21 cellular contexts compared by ENCODE assay signal in the genomic region with DNA sequence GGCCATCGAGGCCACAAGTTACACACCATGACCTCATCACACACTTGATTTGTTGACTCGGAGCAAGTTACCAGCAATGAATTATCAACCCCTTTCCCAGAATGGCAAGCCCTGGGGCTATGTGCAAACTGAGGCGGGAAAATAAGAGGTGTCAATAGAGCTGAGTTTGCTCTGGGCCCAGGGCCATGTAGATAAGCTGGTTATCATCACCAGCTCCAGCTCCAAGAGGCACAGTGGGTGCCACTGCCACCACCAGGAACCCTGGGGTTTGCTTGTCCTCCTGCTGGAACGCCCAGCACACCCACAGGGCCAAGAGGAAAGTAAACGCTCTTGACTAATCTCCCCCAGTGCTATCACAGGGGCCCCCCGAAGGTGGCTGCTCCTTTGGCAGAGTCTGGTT. TPM values are rescaled to one million over a fixed set of nuclear protein-coding genes. Genes with fewer than 3 reads are reported as not detected.
DNase-seq lines count a peak whose midpoint lies in the region; ATAC-seq and TF ChIP-seq lines count a peak whose summit lies in the region.
"Had no signal": no experiment of that assay in that cellular context is flagged by ENCODE, and none has a peak within 500 bp of the region (broad histone marks: within the 10 kb centered on the region; RNA-seq: fewer than 3 reads in every experiment).

No MANE protein-coding gene starts in this region.

- no peaks in the 10 kb centered on the region for H3K36me3 Mint-ChIP-seq in neural progenitor cell
- H3K36me3 Mint-ChIP-seq: CD4-positive, alpha-beta memory T cell had no signal

- no peak overlapping the region for H3K9ac ChIP-seq in neural progenitor cell
- H3K9ac ChIP-seq: SK-N-SH had no signal

- no peaks in the 10 kb centered on the region for H3K4me1 ChIP-seq in neural progenitor cell
- no peaks in the 10 kb centered on the region for H3K4me1 ChIP-seq in Peyer's patch

- no peaks in the 10 kb centered on the region for H3K27me3 ChIP-seq in neural progenitor cell
- H3K27me3 ChIP-seq in Peyer's patch, result no peaks in the 10 kb centered on the region
- peaks cover 3% of the 10 kb centered on the region for H3K27me3 ChIP-seq in MG63

- H2AFZ ChIP-seq in neural progenitor cell (replicated peaks), result no peak overlapping the region

- TF ChIP-seq CTCF in GM20000 (IDR thresholded peaks at IDR 0.05; ENCODE audit: extremely low read depth, missing control alignments), result no peak
- no peak for TF ChIP-seq CTCF in neural progenitor cell (IDR thresholded peaks at IDR 0.05)
- TF ChIP-seq CTCF in Peyer's patch (IDR thresholded peaks at IDR 0.05), result no peak

- DNase-seq in COLO668 (lab: John Stamatoyannopoulos, UW; ENCODE audit: unreplicated experiment) (peak; percentile 42), GM20000 (ENCODE audit: low spot score) (peak; percentile 1), NCI-H345 treated with DMSO at 0.1 percent for 48 hours (lab: John Stamatoyannopoulos, UW; ENCODE audit: unreplicated experiment) (peak; percentile 7), neural progenitor cell (ENCODE audit: low spot score) (no peak), Peyer's patch (no peak), MG63 (no peak)
- DNase-seq: C1 segment of cervical spinal cord; CD4-positive, alpha-beta memory T cell; NCI-H1105 treated with DMSO at 0.1 percent for 48 hours; NCI-H187; NCI-H2107; SK-N-SH; SW 1271 had no signal

- peaks cover 3% of the 10 kb centered on the region for H3K9me3 Mint-ChIP-seq in neural progenitor cell

- TF ChIP-seq POLR2A in Peyer's patch (IDR thresholded peaks at IDR 0.05), result no peak

- peaks cover 2% of the 10 kb centered on the region for H3K27me3 Mint-ChIP-seq in neural progenitor cell (ENCODE audit: insufficient read depth, low read depth)

- no peak overlapping the region for H3K27ac Mint-ChIP-seq in neural progenitor cell

- H3F3A ChIP-seq in neural progenitor cell (ENCODE audit: low read depth), result no peaks in the 10 kb centered on the region

- H3K4me3 ChIP-seq in neural progenitor cell, result no peak overlapping the region
- no peak overlapping the region for H3K4me3 ChIP-seq in Peyer's patch
- H3K4me3 ChIP-seq in MG63, result no peak overlapping the region
- H3K4me3 ChIP-seq: GM12878 had no signal

- H3K36me3 ChIP-seq in neural progenitor cell (no peaks in the 10 kb centered on the region), Peyer's patch (no peaks in the 10 kb centered on the region), MG63 (no peaks in the 10 kb centered on the region)

- H3K4me2 ChIP-seq in neural progenitor cell, result no peak overlapping the region
- H3K4me2 ChIP-seq: SK-N-SH had no signal

- peaks cover 3% of the 10 kb centered on the region for H3K4me1 Mint-ChIP-seq in neural progenitor cell

- peak overlapping the region; percentile 67 for H3K4me3 Mint-ChIP-seq in neural progenitor cell
- H3K4me3 Mint-ChIP-seq: CD4-positive, alpha-beta memory T cell had no signal

- H3K9me3 ChIP-seq in neural progenitor cell (ENCODE audit: low read depth), result no peaks in the 10 kb centered on the region
- no peaks in the 10 kb centered on the region for H3K9me3 ChIP-seq in Peyer's patch
- no peaks in the 10 kb centered on the region for H3K9me3 ChIP-seq in MG63
- H3K9me3 ChIP-seq: SK-N-SH had no signal

- no peak overlapping the region for H3K27ac ChIP-seq in neural progenitor cell
- no peak overlapping the region for H3K27ac ChIP-seq in Peyer's patch

- ATAC-seq in GM18909 (IDR thresholded peaks at IDR 0.05; ENCODE audit: poor library complexity, unreplicated experiment) (no peak), HG03469 (IDR thresholded peaks at IDR 0.05; ENCODE audit: unreplicated experiment) (no peak)

- no peaks in the 10 kb centered on the region for H4K20me1 ChIP-seq in neural progenitor cell (ENCODE audit: low read depth)

- H3K79me2 ChIP-seq in neural progenitor cell (ENCODE audit: low read depth), result no peaks in the 10 kb centered on the region

RNA-seq across cellular contexts. Expression of gene VPS37C, which starts 13.0 kb away (rescaled TPM):
- 9.9 and 19.9 TPM in 2 replicates for total RNA-seq in neural progenitor cell (ENCODE audit: low replicate concordance)
- total RNA-seq in Peyer's patch, result 10 to 100 TPM; 28.9 to 56.9 (median 40.3) TPM
- 11.3 and 22.9 TPM in 2 replicates for total RNA-seq in MG63 (2014; rRNA removed; shearing (Covaris generic); ENCODE audit: low replicate concordance)

RNA-seq across cellular contexts. Expression of gene PGA3, which starts 29.0 kb away (rescaled TPM):
- total RNA-seq in neural progenitor cell (ENCODE audit: low replicate concordance) (0.28 TPM in 1 of 2 replicates, not detected in the other), Peyer's patch (not detected)
- total RNA-seq in MG63 (2014; rRNA removed; shearing (Covaris generic); ENCODE audit: low replicate concordance), result not detected in 2 replicates
- total RNA-seq: A673; Caco-2; CD4-positive, alpha-beta memory T cell; GM12878; H4; HT1080; MCF 10A had no signal

RNA-seq across cellular contexts. Expression of gene PGA4, which starts 47.9 kb away (rescaled TPM):
- 0.31 and 0.41 TPM in 2 replicates for total RNA-seq in neural progenitor cell (ENCODE audit: low replicate concordance)
- total RNA-seq in Peyer's patch, result not detected
- not detected in 2 replicates for total RNA-seq in MG63 (2014; rRNA removed; shearing (Covaris generic); ENCODE audit: low replicate concordance)
- total RNA-seq: A673; Caco-2; CD4-positive, alpha-beta memory T cell; GM12878; H4; HT1080; MCF 10A had no signal

Comparison
In these comparisons a context has a peak if more than half of its experiments do, and no peak if none do; other contexts are left out.
1. DNase-seq: peak in COLO668 (single experiment), GM20000 (single experiment) and NCI-H345 treated with DMSO at 0.1 percent for 48 hours (single experiment); none in neural progenitor cell (single experiment), Peyer's patch (0 of 3) and MG63 (single experiment).